In genomic region chr18:78913830-78914585, GRCh38 we compare ENCODE assay signal across 1 cellular context.
TF ChIP-seq lines count a peak whose summit lies in the region.

No MANE protein-coding gene starts in this region.

TF ChIP-seq in GM23338, 12 proteins besides CTCF, POLR2A, EP300 and RAD21 (continued from another document):
- TF ChIP-seq REST (IDR thresholded peaks at IDR 0.05; ENCODE audit: unreplicated experiment), result no peak
- no peak for TF ChIP-seq ZNF114 (CRISPR knock-in tag; IDR thresholded peaks at IDR 0.05)
- no peak for TF ChIP-seq NANOG (IDR thresholded peaks at IDR 0.05; ENCODE audit: borderline replicate concordance)
